Comparison of ENCODE assay signal across 24 cellular contexts in the genomic region with DNA sequence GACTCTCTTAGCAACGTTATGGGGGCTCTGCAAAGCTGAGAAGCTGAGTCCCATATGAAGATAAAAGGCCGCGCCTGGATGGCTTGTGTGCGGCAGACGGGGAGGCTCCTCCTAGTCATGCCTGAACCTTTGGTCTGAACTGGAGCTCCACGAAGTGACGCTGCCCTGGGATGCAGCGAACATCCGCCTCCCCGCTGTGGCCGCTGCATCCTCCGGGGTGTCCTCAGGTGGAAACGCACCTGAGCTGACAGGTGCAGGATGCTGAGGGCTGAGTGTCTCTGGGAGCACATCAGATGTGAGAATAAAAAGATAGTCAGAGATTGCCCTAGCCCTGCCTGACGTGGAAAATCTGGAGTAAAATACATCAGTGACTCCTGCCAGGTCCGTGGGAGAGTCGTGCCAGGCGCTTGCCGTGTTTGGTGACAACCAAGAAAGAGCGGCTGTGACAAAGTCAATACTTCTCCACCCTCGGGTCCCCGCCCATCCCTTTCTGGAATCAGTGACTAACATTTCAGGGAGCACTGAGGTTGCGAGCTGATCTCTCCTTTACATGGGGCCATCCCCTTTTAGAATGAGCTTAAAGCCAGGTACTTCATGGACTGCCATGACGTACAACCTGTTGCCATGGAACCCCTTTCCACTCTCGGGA.
A peak's percentile ranks its signal among the peaks of the same experiment; 100 is the strongest.
DNase-seq lines count a peak whose midpoint lies in the region; TF ChIP-seq lines count a peak whose summit lies in the region.
"Had no signal": no experiment of that assay in that cellular context is flagged by ENCODE, and none has a peak within 500 bp of the region (broad histone marks: within the 10 kb centered on the region; RNA-seq: fewer than 3 reads in every experiment).

No MANE protein-coding gene starts in this region.

- H3K9ac ChIP-seq in neural progenitor cell: no peak overlapping the region
- H3K9ac ChIP-seq: BLaER1 had no signal

- no peak for TF ChIP-seq POLR2A in transverse colon (IDR thresholded peaks at IDR 0.05)

- intact Hi-C loops in transverse colon (cut with DNase I; ENCODE audit: low total_unique reads): no loop called here

- no peak overlapping the region for H3K4me3 ChIP-seq in neural progenitor cell
- H3K4me3 ChIP-seq in transverse colon: no peak overlapping the region
- no peak overlapping the region for H3K4me3 ChIP-seq in foreskin fibroblast (ENCODE audit: low read depth in 1 of 2, low read length in 2 of 2)
- H3K4me3 ChIP-seq: BLaER1, GM23338, HAP-1, Peyer's patch, SJSA1 had no signal

- peak overlapping the region; percentile 86 for H3K27ac Mint-ChIP-seq in neural progenitor cell
- H3K27ac Mint-ChIP-seq: CD4-positive, alpha-beta T cell; GM23338 had no signal

- DNase-seq in DMS53 (lab: John Stamatoyannopoulos, UW): peak; percentile 38
- no peak for DNase-seq in DMS53 treated with DMSO at 0.1 percent for 48 hours (lab: John Stamatoyannopoulos, UW; ENCODE audit: unreplicated experiment)
- peak; percentile 40 for DNase-seq in islet precursor cell
- DNase-seq in neural progenitor cell (ENCODE audit: low spot score): no peak
- DNase-seq in transverse colon: peak; percentile 40
- no peak for DNase-seq in foreskin fibroblast
- DNase-seq in SKM-1 (lab: John Stamatoyannopoulos, UW; ENCODE audit: unreplicated experiment): no peak
- no peak for DNase-seq in GDM1 (lab: John Stamatoyannopoulos, UW)
- DNase-seq: ACHN; CD4-positive, alpha-beta T cell; COR-L47; DND-41; Kasumi-1; NCI-H1694; NCI-H2081; NCI-H2171 treated with DMSO at 0.1 percent for 48 hours; NCI-H524 treated with DMSO at 0.1 percent for 48 hours; NCI-H82 had no signal

- peak overlapping the region; percentile 58 for H3K4me3 Mint-ChIP-seq in neural progenitor cell
- H3K4me3 Mint-ChIP-seq: CD4-positive, alpha-beta T cell; GM23338 had no signal

- H3K27ac ChIP-seq in neural progenitor cell (no peak overlapping the region), transverse colon (no peak overlapping the region)
- H3K27ac ChIP-seq: 22Rv1, BLaER1, Peyer's patch, SJSA1 had no signal

- peaks cover 81% of the 10 kb centered on the region for H3K4me1 Mint-ChIP-seq in neural progenitor cell

- H3K9me3 ChIP-seq in neural progenitor cell (ENCODE audit: low read depth) (no peaks in the 10 kb centered on the region), transverse colon (no peaks in the 10 kb centered on the region)
- H3K9me3 ChIP-seq: BLaER1, HAP-1, Peyer's patch, SJSA1 had no signal

- no peaks in the 10 kb centered on the region for H3K36me3 Mint-ChIP-seq in neural progenitor cell

- no peak overlapping the region for H3K4me2 ChIP-seq in neural progenitor cell
- H3K4me2 ChIP-seq: GM23338 had no signal

- H3K36me3 ChIP-seq in neural progenitor cell (no peaks in the 10 kb centered on the region), transverse colon (no peaks in the 10 kb centered on the region)
- H3K36me3 ChIP-seq: BLaER1, HAP-1, Peyer's patch, SJSA1 had no signal

- no peaks in the 10 kb centered on the region for H3K9me3 Mint-ChIP-seq in neural progenitor cell
- H3K9me3 Mint-ChIP-seq: CD4-positive, alpha-beta T cell; GM23338 had no signal

- H3K79me2 ChIP-seq in neural progenitor cell (ENCODE audit: low read depth): no peaks in the 10 kb centered on the region

- in situ Hi-C loops in transverse colon (cut with MboI; ENCODE audit: low pct_ligation_motif_present in 1 of 4, low pct_unique_long_range_greater_than_20kb in 1 of 4, low sequenced_read_pairs in 3 of 4): no loop called here

- WGBS in transverse colon (ENCODE audit: low coverage in 1 of 2), 2 donors: 60 to 71% methylated on average over 6 to 24 of the region's 24 CpGs

- TF ChIP-seq CTCF in neural progenitor cell (IDR thresholded peaks at IDR 0.05): no peak
- TF ChIP-seq CTCF in transverse colon (IDR thresholded peaks at IDR 0.05): no peak
- no peak for TF ChIP-seq CTCF in foreskin fibroblast (IDR thresholded peaks at IDR 0.05; ENCODE audit: low read depth, low read length)

- peaks cover 18% of the 10 kb centered on the region for H3K27me3 Mint-ChIP-seq in neural progenitor cell (ENCODE audit: insufficient read depth, low read depth)

- no peaks in the 10 kb centered on the region for H4K20me1 ChIP-seq in neural progenitor cell (ENCODE audit: low read depth)
- H4K20me1 ChIP-seq: BLaER1 had no signal

- H3F3A ChIP-seq in neural progenitor cell (ENCODE audit: low read depth): peaks cover 5% of the 10 kb centered on the region

- no peak overlapping the region for H2AFZ ChIP-seq in neural progenitor cell (replicated peaks)
- H2AFZ ChIP-seq: GM23338 had no signal

- no peaks in the 10 kb centered on the region for H3K27me3 ChIP-seq in neural progenitor cell
- H3K27me3 ChIP-seq in transverse colon: no peaks in the 10 kb centered on the region
- H3K27me3 ChIP-seq: BLaER1, Peyer's patch, SJSA1 had no signal

- TF ChIP-seq EP300 in transverse colon (IDR thresholded peaks at IDR 0.05; ENCODE audit: low read depth): no peak

- peaks cover 19% of the 10 kb centered on the region for H3K4me1 ChIP-seq in neural progenitor cell
- peaks cover 0 to 16% (median 2%) of the 10 kb centered on the region in 4 donors for H3K4me1 ChIP-seq in transverse colon

Comparison
In these comparisons a context has a peak if more than half of its experiments do, and no peak if none do; other contexts are left out.
1. DNase-seq: peak in DMS53 (single experiment), islet precursor cell (single experiment) and transverse colon (single experiment); none in DMS53 treated with DMSO at 0.1 percent for 48 hours (single experiment), neural progenitor cell (single experiment), foreskin fibroblast (0 of 2), SKM-1 (single experiment) and GDM1 (single experiment).